1 cellular context compared by ENCODE assay signal in the genomic region with DNA sequence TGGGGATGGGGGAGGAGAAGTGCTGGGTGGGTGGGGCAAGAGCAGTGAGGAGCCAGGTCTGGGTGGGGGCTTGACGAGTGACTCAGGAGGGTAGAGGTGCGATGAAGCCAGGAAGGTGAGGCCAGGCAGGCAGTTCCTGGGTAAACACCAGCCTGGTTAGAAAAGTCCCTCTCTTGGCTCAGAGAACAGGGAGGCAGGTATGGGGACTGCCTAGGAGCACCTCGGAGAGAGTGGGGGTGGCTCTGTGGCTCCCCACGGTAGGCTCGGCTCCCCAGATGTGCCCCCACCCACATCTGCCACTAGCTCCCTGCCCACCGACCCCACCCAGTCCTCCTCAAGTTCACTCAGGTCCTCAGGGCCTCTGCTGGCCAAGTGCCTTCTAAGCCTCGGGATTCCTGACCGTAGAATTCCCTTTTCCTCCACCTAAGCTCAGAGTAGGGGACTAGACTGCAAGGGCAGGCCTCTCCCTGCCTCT.
TF ChIP-seq lines count a peak whose summit lies in the region.

No MANE protein-coding gene starts in this region.

TF ChIP-seq in WTC11, 78 proteins besides CTCF, POLR2A, EP300 and RAD21 (continued from another document):
- TF ChIP-seq, protein P1, sequence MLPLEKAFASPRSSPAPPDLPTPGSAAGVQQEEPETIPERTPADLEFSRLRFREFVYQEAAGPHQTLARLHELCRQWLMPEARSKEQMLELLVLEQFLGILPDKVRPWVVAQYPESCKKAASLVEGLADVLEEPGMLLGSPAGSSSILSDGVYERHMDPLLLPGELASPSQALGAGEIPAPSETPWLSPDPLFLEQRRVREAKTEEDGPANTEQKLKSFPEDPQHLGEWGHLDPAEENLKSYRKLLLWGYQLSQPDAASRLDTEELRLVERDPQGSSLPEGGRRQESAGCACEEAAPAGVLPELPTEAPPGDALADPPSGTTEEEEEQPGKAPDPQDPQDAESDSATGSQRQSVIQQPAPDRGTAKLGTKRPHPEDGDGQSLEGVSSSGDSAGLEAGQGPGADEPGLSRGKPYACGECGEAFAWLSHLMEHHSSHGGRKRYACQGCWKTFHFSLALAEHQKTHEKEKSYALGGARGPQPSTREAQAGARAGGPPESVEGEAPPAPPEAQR (CRISPR knock-in tag; IDR thresholded peaks at IDR 0.05), result no peak
